In the genomic region with DNA sequence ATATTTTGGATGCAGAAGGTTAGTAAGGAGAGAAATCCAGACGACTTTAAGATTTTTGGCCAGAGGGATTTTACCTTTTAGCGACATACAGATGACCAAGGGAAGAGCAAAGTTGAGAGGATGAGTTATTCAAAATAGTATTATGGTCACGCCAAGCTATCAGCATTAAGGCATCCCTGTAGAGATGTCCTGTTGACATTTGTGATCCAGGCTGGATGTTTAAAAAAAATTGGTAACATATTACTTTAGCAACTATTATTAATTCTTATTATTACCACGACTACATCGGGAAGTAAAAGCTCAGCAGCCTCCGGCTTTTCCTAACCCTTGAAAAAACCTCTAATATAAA, we compare ENCODE assay signal across 7 cellular contexts. TPM values are rescaled to one million over a fixed set of nuclear protein-coding genes. Genes with fewer than 3 reads are reported as not detected.
DNase-seq lines count a peak whose midpoint lies in the region; ATAC-seq lines count a peak whose summit lies in the region.

No MANE protein-coding gene starts in this region.

- H3K4me3 ChIP-seq in SK-N-MC: peak overlapping the region; percentile 85
- H3K4me3 ChIP-seq in iPS DF 6.9 (ENCODE audit: low read length): peak overlapping the region; percentile 29; the same call in 1 of the 2 replicates
- H3K4me3 ChIP-seq in thymus (ENCODE audit: low read length): peak overlapping the region; percentile 70

- H3K27me3 ChIP-seq in iPS DF 6.9 (ENCODE audit: control insufficient read depth, insufficient read depth, low read length): no peaks in the 10 kb centered on the region
- H3K27me3 ChIP-seq in thymus (ENCODE audit: control insufficient read depth, insufficient read depth): no peaks in the 10 kb centered on the region

- peak; percentile 18 for ATAC-seq in GM18909 (IDR thresholded peaks at IDR 0.05; ENCODE audit: poor library complexity, unreplicated experiment)
- peak; percentile 18 for ATAC-seq in HG02759 (IDR thresholded peaks at IDR 0.05; ENCODE audit: unreplicated experiment)

- no peaks in the 10 kb centered on the region for H3K4me1 ChIP-seq in iPS DF 6.9 (ENCODE audit: control insufficient read depth, insufficient read depth, low read length)
- peaks cover 11% of the 10 kb centered on the region for H3K4me1 ChIP-seq in thymus (ENCODE audit: control insufficient read depth, insufficient read depth, low read length)

- H3K9ac ChIP-seq in SK-N-MC (ENCODE audit: insufficient read length): peak overlapping the region; percentile 91

- no CpG with 5 or more reads among the region's 6 CpGs for WGBS in iPS DF 6.9 (ENCODE audit: insufficient coverage, insufficient read length)
- WGBS in thymus: 3% methylated on average over 6 of the region's 6 CpGs

- H3K9me3 ChIP-seq in SK-N-MC (ENCODE audit: low read depth, low read length) (no peaks in the 10 kb centered on the region), iPS DF 6.9 (ENCODE audit: control insufficient read depth, insufficient read depth, low read length) (no peaks in the 10 kb centered on the region), thymus (ENCODE audit: control insufficient read depth) (no peaks in the 10 kb centered on the region)

- H3K36me3 ChIP-seq in SK-N-MC (ENCODE audit: insufficient read depth, low read length): peaks cover 23% of the 10 kb centered on the region
- no peaks in the 10 kb centered on the region for H3K36me3 ChIP-seq in iPS DF 6.9 (ENCODE audit: control insufficient read depth, insufficient read depth, low read length)
- H3K36me3 ChIP-seq in thymus (ENCODE audit: control insufficient read depth, insufficient read depth): no peaks in the 10 kb centered on the region

- DNase-seq in SK-N-MC (ENCODE audit: low read depth, low spot score): no peak
- DNase-seq in iPS DF 6.9 (ENCODE audit: low read depth, low spot score): no peak
- DNase-seq in cerebellum (ENCODE audit: low spot score): no peak
- DNase-seq in superior temporal gyrus (ENCODE audit: extremely low spot score): no peak

- H3K27ac ChIP-seq in SK-N-MC (no peak overlapping the region), iPS DF 6.9 (ENCODE audit: low read length) (no peak overlapping the region), thymus (ENCODE audit: low read depth) (no peak overlapping the region)

RNA-seq across cellular contexts. Expression of gene OSTC, which starts 0.6 kb away (rescaled TPM):
- 178 TPM for polyA plus RNA-seq in thymus
- total RNA-seq in cerebellum: 59.0 TPM

RNA-seq across cellular contexts. Expression of gene RPL34, which starts 29.5 kb away (rescaled TPM):
- 9,578 TPM for polyA plus RNA-seq in thymus
- total RNA-seq in cerebellum: 542 TPM

Comparison
In these comparisons a context has a peak if more than half of its experiments do, and no peak if none do; other contexts are left out.
1. H3K4me3 ChIP-seq: peak in every context shown above with its lines; median percentile 85 in SK-N-MC; 70 in thymus; 29 in iPS DF 6.9.